ENCODE assay signal across 8 cellular contexts in the genomic region with DNA sequence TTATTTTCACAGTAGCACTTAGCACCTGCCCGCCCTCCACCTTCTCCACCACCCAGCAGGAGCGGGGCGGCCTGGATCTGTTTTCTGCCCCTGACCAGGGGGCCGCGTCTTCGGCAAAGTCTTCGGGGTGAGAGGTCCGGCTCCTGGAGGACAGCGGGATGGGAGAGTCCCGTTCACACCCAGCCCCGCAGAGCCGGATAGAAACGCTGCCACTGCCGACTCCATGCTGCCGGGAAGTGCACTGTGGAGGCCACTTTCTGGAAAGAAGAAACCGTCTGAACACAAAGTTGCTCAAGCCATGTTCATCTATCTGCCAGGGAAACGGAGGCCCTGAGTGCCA. TPM values are rescaled to one million over a fixed set of nuclear protein-coding genes. Genes with fewer than 3 reads are reported as not detected.
DNase-seq lines count a peak whose midpoint lies in the region; ATAC-seq and TF ChIP-seq lines count a peak whose summit lies in the region.

No MANE protein-coding gene starts in this region.

- intact Hi-C loops in lower leg skin (cut with DNase I; ENCODE audit: low total_unique reads) = no loop called here

- peaks cover 0 to 4% of the 10 kb centered on the region in 2 donors for H3K36me3 Mint-ChIP-seq in activated T-cell treated with anti-CD3 and anti-CD28 coated beads, Interleukin-2, amount 50 U/mL, for 72 hours (ENCODE audit: insufficient read depth in 2 of 2)

- no peaks in the 10 kb centered on the region for H3K9me3 ChIP-seq in iPS DF 6.9 (ENCODE audit: control insufficient read depth, insufficient read depth, low read length)

- H3K27me3 ChIP-seq in iPS DF 6.9 (ENCODE audit: control insufficient read depth, insufficient read depth, low read length) = peaks cover 22% of the 10 kb centered on the region

- no peak overlapping the region for H3K27ac ChIP-seq in iPS DF 6.9 (ENCODE audit: low read length)

- peak in 1 of 2 donors; percentile 15 for DNase-seq in activated T-cell treated with anti-CD3 and anti-CD28 coated beads, Interleukin-2, amount 50 U/mL, for 72 hours
- no peak for DNase-seq in iPS DF 6.9 (ENCODE audit: low read depth, low spot score)
- no peak for DNase-seq in skeletal muscle cell (ENCODE audit: low read depth)
- no peak for DNase-seq in lower leg skin (ENCODE audit: low spot score in 2 of 2)
- DNase-seq in HPDE6-E6E7 (ENCODE audit: extremely low spot score) = no peak
- DNase-seq in midbrain (lab: John Stamatoyannopoulos, UW) = no peak

- peaks cover 70% of the 10 kb centered on the region for H3K27me3 Mint-ChIP-seq in activated T-cell treated with anti-CD3 and anti-CD28 coated beads, Interleukin-2, amount 50 U/mL, for 72 hours (ENCODE audit: low read depth)

- H3K4me1 Mint-ChIP-seq in activated T-cell treated with anti-CD3 and anti-CD28 coated beads, Interleukin-2, amount 50 U/mL, for 72 hours (ENCODE audit: low read depth) = peaks cover 10% of the 10 kb centered on the region

- no peak for TF ChIP-seq POLR2A in lower leg skin (IDR thresholded peaks at IDR 0.05)

- H3K36me3 ChIP-seq in iPS DF 6.9 (ENCODE audit: control insufficient read depth, insufficient read depth, low read length) = no peaks in the 10 kb centered on the region

- TF ChIP-seq CTCF in lower leg skin (IDR thresholded peaks at IDR 0.05) = no peak

- peaks cover 0 to 2% of the 10 kb centered on the region in 2 donors for H3K9me3 Mint-ChIP-seq in activated T-cell treated with anti-CD3 and anti-CD28 coated beads, Interleukin-2, amount 50 U/mL, for 72 hours

- peak overlapping the region; percentile 46; the same call in 1 of the 2 replicates for H3K4me3 ChIP-seq in iPS DF 6.9 (ENCODE audit: low read length)
- H3K4me3 ChIP-seq in skeletal muscle cell (ENCODE audit: low read depth, low read length) = peak overlapping the region; percentile 32
- H3K4me3 ChIP-seq in lower leg skin (ENCODE audit: low read depth, poor library complexity, severe bottlenecking) = no peak overlapping the region

- peak overlapping the region; percentile 75 to 89 for H3K4me3 Mint-ChIP-seq in activated T-cell treated with anti-CD3 and anti-CD28 coated beads, Interleukin-2, amount 50 U/mL, for 72 hours

- H3K4me1 ChIP-seq in iPS DF 6.9 (ENCODE audit: control insufficient read depth, insufficient read depth, low read length) = peaks cover 2% of the 10 kb centered on the region; the same call in 1 of the 2 replicates

- ATAC-seq in GM19372 (IDR thresholded peaks at IDR 0.05; ENCODE audit: low read depth, unreplicated experiment) (peak; percentile 3), GM21529 (IDR thresholded peaks at IDR 0.05; ENCODE audit: unreplicated experiment) (no peak)
- peak; percentile 13 to 30 for ATAC-seq in activated T-cell treated with anti-CD3 and anti-CD28 coated beads, Interleukin-2, amount 50 U/mL, for 72 hours (replicated peaks in 1 of 2)

- no CpG with 5 or more reads among the region's 17 CpGs for WGBS in iPS DF 6.9 (ENCODE audit: insufficient coverage, insufficient read length)
- 13 to 41% methylated on average over 15 to 17 of the region's 17 CpGs for WGBS in lower leg skin, 2 donors

- peak overlapping the region; percentile 27 for H3K27ac Mint-ChIP-seq in activated T-cell treated with anti-CD3 and anti-CD28 coated beads, Interleukin-2, amount 50 U/mL, for 72 hours

RNA-seq across cellular contexts. Expression of gene ZNF273, which starts 14.5 kb away (rescaled TPM):
- 10 to 100 TPM; 15.0 to 19.2 TPM for total RNA-seq in activated T-cell treated with anti-CD3 and anti-CD28 coated beads, Interleukin-2, amount 50 U/mL, for 72 hours
- total RNA-seq in lower leg skin = 100 to 1,000 TPM in 1 of 4 donors, 10 to 100 TPM in 3; 61.3 to 224 (median 66.3) TPM
